In genomic region chr11:91717169-91717568, GRCh38 we compare ENCODE assay signal across 18 cellular contexts.
DNase-seq lines count a peak whose midpoint lies in the region; ATAC-seq and TF ChIP-seq lines count a peak whose summit lies in the region.
"Had no signal": no experiment of that assay in that cellular context is flagged by ENCODE, and none has a peak within 500 bp of the region (broad histone marks: within the 10 kb centered on the region; RNA-seq: fewer than 3 reads in every experiment).

No MANE protein-coding gene starts in this region.

- H3K27ac ChIP-seq in HUES48 (ENCODE audit: low read depth, low read length) (peak overlapping the region; percentile 27), iPS-20b (ENCODE audit: low read length) (no peak overlapping the region)

- POLR2A ChIA-PET in WTC11 (lab: Charles Lee): interaction anchor here (0.6 kb wide), 1 partner anchor 697 kb away, joined by 3 read pairs; no protein-coding TSS in a partner anchor

- DNase-seq in WTC11 (ENCODE audit: low spot score) (no peak), NCI-H446 (lab: John Stamatoyannopoulos, UW) (no peak), KBM-7 (no peak)
- DNase-seq: BE2C; C1 segment of cervical spinal cord; CD4-positive, CD25-positive, alpha-beta regulatory T cell; CD8-positive, alpha-beta memory T cell; COR-L47; DMS 273 treated with DMSO at 0.1 percent for 48 hours; DMS53; DND-41; EL; HFFc6 had no signal

- H3K9ac ChIP-seq in HUES48 (ENCODE audit: low read depth, low read length) (no peak overlapping the region), iPS-20b (ENCODE audit: low read depth, low read length) (no peak overlapping the region)

- no peaks in the 10 kb centered on the region for H3K27me3 Mint-ChIP-seq in WTC11 (ENCODE audit: low read depth)
- H3K27me3 Mint-ChIP-seq: CD4-positive, CD25-positive, alpha-beta regulatory T cell had no signal

- 0 out of 2 replicates have a peak, but pooled peaks cover 4% of the 10 kb centered on the region for H3K36me3 Mint-ChIP-seq in WTC11
- H3K36me3 Mint-ChIP-seq: CD4-positive, CD25-positive, alpha-beta regulatory T cell; CD8-positive, alpha-beta memory T cell had no signal

- no peak overlapping the region for H3K4me3 Mint-ChIP-seq in WTC11
- H3K4me3 Mint-ChIP-seq: CD4-positive, CD25-positive, alpha-beta regulatory T cell; CD8-positive, alpha-beta memory T cell; HFFc6 had no signal

- H3K27me3 ChIP-seq in HUES48 (ENCODE audit: control insufficient read depth, insufficient read depth, low read length) (no peaks in the 10 kb centered on the region), iPS-20b (ENCODE audit: insufficient read depth, low read length) (no peaks in the 10 kb centered on the region)
- H3K27me3 ChIP-seq: BE2C had no signal

- CTCF ChIA-PET in WTC11 (lab: Charles Lee): interaction anchor here (1.5 kb wide), 1 partner anchor 13 kb away, joined by 3 read pairs; no protein-coding TSS in a partner anchor

- TF ChIP-seq CTCF in WTC11 (IDR thresholded peaks at IDR 0.05): no peak

- H3K9me3 Mint-ChIP-seq in WTC11: peaks cover 5% of the 10 kb centered on the region; the same call in 1 of the 2 replicates

- no peak overlapping the region; the same call in 1 of the 2 replicates for H3K27ac Mint-ChIP-seq in WTC11
- H3K27ac Mint-ChIP-seq: CD4-positive, CD25-positive, alpha-beta regulatory T cell; CD8-positive, alpha-beta memory T cell; HFFc6 had no signal

- peaks cover 28% of the 10 kb centered on the region for H3K4me1 Mint-ChIP-seq in WTC11
- H3K4me1 Mint-ChIP-seq: CD4-positive, CD25-positive, alpha-beta regulatory T cell; CD8-positive, alpha-beta memory T cell had no signal

- H3K9me3 ChIP-seq in HUES48 (ENCODE audit: control insufficient read depth, insufficient read depth, low read length) (no peaks in the 10 kb centered on the region), iPS-20b (ENCODE audit: insufficient read depth, low read depth, low read length) (no peaks in the 10 kb centered on the region)
- H3K9me3 ChIP-seq: BE2C had no signal

- H3K4me1 ChIP-seq in HUES48 (ENCODE audit: control insufficient read depth, insufficient read depth, low read length) (peaks cover 22% of the 10 kb centered on the region), iPS-20b (ENCODE audit: insufficient read depth, low read length) (peaks cover 17% of the 10 kb centered on the region)
- H3K4me1 ChIP-seq: BE2C had no signal

- ATAC-seq in WTC11 (peak; percentile 94), GM19455 (IDR thresholded peaks at IDR 0.05; ENCODE audit: unreplicated experiment) (no peak)
- ATAC-seq: GM12878, HCT116 had no signal

- H3K4me3 ChIP-seq in HUES48 (ENCODE audit: low read depth, low read length) (no peak overlapping the region; the same call in 1 of the 2 replicates), iPS-20b (ENCODE audit: low read length) (0 out of 2 replicates have a peak overlapping the region, but pooled peaks have one; percentile 7)
- H3K4me3 ChIP-seq: GM12878 had no signal

- H3K36me3 ChIP-seq in HUES48 (ENCODE audit: control insufficient read depth, insufficient read depth, low read length) (no peaks in the 10 kb centered on the region), iPS-20b (ENCODE audit: insufficient read depth, low read depth, low read length) (no peaks in the 10 kb centered on the region)
- H3K36me3 ChIP-seq: BE2C had no signal

- in situ Hi-C loops in KBM-7 (cut with MboI; ENCODE audit: low pct_unique_long_range_greater_than_20kb, low sequenced_read_pairs): no loop called here

TF ChIP-seq in WTC11, 78 proteins besides CTCF, POLR2A, EP300 and RAD21:
- TF ChIP-seq EMX1 (CRISPR knock-in tag; IDR thresholded peaks at IDR 0.05) (no peak), IRF2 (CRISPR knock-in tag; IDR thresholded peaks at IDR 0.05; ENCODE audit: borderline replicate concordance, low read depth) (no peak), RORB (CRISPR knock-in tag; IDR thresholded peaks at IDR 0.05) (no peak), CREB1 (CRISPR knock-in tag; IDR thresholded peaks at IDR 0.05) (no peak), ZNF219 (CRISPR knock-in tag; IDR thresholded peaks at IDR 0.05; ENCODE audit: borderline replicate concordance) (no peak), ZMAT4 (CRISPR knock-in tag; IDR thresholded peaks at IDR 0.05) (no peak), SOX15 (CRISPR knock-in tag; IDR thresholded peaks at IDR 0.05) (no peak), FOXP1 (CRISPR knock-in tag; IDR thresholded peaks at IDR 0.05; ENCODE audit: borderline replicate concordance) (no peak), KAT7 (CRISPR knock-in tag; IDR thresholded peaks at IDR 0.05; ENCODE audit: borderline replicate concordance) (no peak), NR3C1 (CRISPR knock-in tag; conservative IDR thresholded peaks at IDR 0.05; ENCODE audit: low read depth) (no peak), NR2C2 (CRISPR knock-in tag; IDR thresholded peaks at IDR 0.05) (no peak), ERG (CRISPR knock-in tag; IDR thresholded peaks at IDR 0.05) (no peak), ATF3 (CRISPR knock-in tag; conservative IDR thresholded peaks at IDR 0.05) (no peak)
- TF ChIP-seq, protein P1, sequence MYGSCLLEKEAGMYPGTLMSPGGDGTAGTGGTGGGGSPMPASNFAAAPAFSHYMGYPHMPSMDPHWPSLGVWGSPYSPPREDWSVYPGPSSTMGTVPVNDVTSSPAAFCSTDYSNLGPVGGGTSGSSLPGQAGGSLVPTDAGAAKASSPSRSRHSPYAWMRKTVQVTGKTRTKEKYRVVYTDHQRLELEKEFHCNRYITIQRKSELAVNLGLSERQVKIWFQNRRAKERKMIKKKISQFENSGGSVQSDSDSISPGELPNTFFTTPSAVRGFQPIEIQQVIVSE (CRISPR knock-in tag; IDR thresholded peaks at IDR 0.05; ENCODE audit: borderline replicate concordance): no peak
- TF ChIP-seq, protein P2, sequence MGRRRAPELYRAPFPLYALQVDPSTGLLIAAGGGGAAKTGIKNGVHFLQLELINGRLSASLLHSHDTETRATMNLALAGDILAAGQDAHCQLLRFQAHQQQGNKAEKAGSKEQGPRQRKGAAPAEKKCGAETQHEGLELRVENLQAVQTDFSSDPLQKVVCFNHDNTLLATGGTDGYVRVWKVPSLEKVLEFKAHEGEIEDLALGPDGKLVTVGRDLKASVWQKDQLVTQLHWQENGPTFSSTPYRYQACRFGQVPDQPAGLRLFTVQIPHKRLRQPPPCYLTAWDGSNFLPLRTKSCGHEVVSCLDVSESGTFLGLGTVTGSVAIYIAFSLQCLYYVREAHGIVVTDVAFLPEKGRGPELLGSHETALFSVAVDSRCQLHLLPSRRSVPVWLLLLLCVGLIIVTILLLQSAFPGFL (CRISPR knock-in tag; IDR thresholded peaks at IDR 0.05; ENCODE audit: borderline replicate concordance): no peak
